8 cellular contexts compared by ENCODE assay signal in genomic region chr6:32970413-32971244, GRCh38. TPM values are rescaled to one million over a fixed set of nuclear protein-coding genes. Genes with fewer than 3 reads are reported as not detected.
DNase-seq lines count a peak whose midpoint lies in the region; ATAC-seq and TF ChIP-seq lines count a peak whose summit lies in the region.

No MANE protein-coding gene starts in this region.

- peak overlapping the region; percentile 99 for H3K27ac Mint-ChIP-seq in central memory CD8-positive, alpha-beta T cell (ENCODE audit: low read depth)

- DNase-seq in NCI-H1417 (lab: John Stamatoyannopoulos, UW) (peak; percentile 74 to 85 (median 80)), NCI-H1417 treated with DMSO at 0.1 percent for 48 hours (lab: John Stamatoyannopoulos, UW) (no peak), NCI-H2196 (lab: John Stamatoyannopoulos, UW; ENCODE audit: unreplicated experiment) (peak; percentile 87), kidney epithelial cell (ENCODE audit: low read depth) (no peak), 8988T (no peak)
- peak in 1 of 2 donors; percentile 40 for DNase-seq in central memory CD8-positive, alpha-beta T cell (ENCODE audit: low spot score in 2 of 2)
- DNase-seq in stimulated activated CD4-positive, alpha-beta T cell treated with anti-CD3 and anti-CD28 coated beads, Interleukin-12 subunit alpha, Interleukin-12 subunit beta, amount 100 ng/mL, for 48 hours (ENCODE audit: low read depth in 2 of 3, low spot score in 1 of 3) = peak; percentile 82 to 88 (median 86)

- H3K36me3 ChIP-seq in kidney epithelial cell (ENCODE audit: control insufficient read depth, insufficient read depth, low read length) = peaks cover 9% of the 10 kb centered on the region

- no peaks in the 10 kb centered on the region for H3K27me3 Mint-ChIP-seq in central memory CD8-positive, alpha-beta T cell

- peak; percentile 18 to 24 for ATAC-seq in activated CD4-positive, CD25-positive, alpha-beta regulatory T cell treated with anti-CD3 and anti-CD28 coated beads, Interleukin-2, amount 50 U/mL, for 24 hours
- no peak for ATAC-seq in central memory CD8-positive, alpha-beta T cell (replicated peaks; ENCODE audit: extremely low read depth, poor library complexity, severe bottlenecking)

- peaks cover 66% of the 10 kb centered on the region for H3K36me3 Mint-ChIP-seq in central memory CD8-positive, alpha-beta T cell (ENCODE audit: insufficient read depth)

- H3K9me3 Mint-ChIP-seq in central memory CD8-positive, alpha-beta T cell = no peaks in the 10 kb centered on the region

- no peak for TF ChIP-seq CTCF in kidney epithelial cell (IDR thresholded peaks at IDR 0.05; ENCODE audit: insufficient read depth, low read length, poor library complexity, severe bottlenecking)

- H3K4me3 ChIP-seq in kidney epithelial cell (ENCODE audit: low read depth, low read length) = peak overlapping the region; percentile 64

- no peaks in the 10 kb centered on the region for H3K27me3 ChIP-seq in kidney epithelial cell (ENCODE audit: control insufficient read depth, insufficient read depth, low read length)

- peaks cover 74% of the 10 kb centered on the region for H3K4me1 Mint-ChIP-seq in central memory CD8-positive, alpha-beta T cell

- H3K4me3 Mint-ChIP-seq in central memory CD8-positive, alpha-beta T cell = peak overlapping the region; percentile 97

RNA-seq across cellular contexts. Expression of gene BRD2, which starts 2.2 kb away (rescaled TPM):
- total RNA-seq in kidney epithelial cell = 191 and 206 TPM in 2 replicates

RNA-seq across cellular contexts. Expression of gene HLA-DMA, which starts 17.7 kb away (rescaled TPM):
- total RNA-seq in kidney epithelial cell = 1.6 and 4.7 TPM in 2 replicates

RNA-seq across cellular contexts. Expression of gene HLA-DMB, which starts 29.8 kb away (rescaled TPM):
- 1.0 and 2.3 TPM in 2 replicates for total RNA-seq in kidney epithelial cell

RNA-seq across cellular contexts. Expression of gene HLA-DOA, which starts 38.8 kb away (rescaled TPM):
- total RNA-seq in kidney epithelial cell = 0.71 and 1.6 TPM in 2 replicates

Comparison
In these comparisons a context has a peak if more than half of its experiments do, and no peak if none do; other contexts are left out.
1. DNase-seq: peak in NCI-H1417 (3 of 3), NCI-H2196 (single experiment) and stimulated activated CD4-positive, alpha-beta T cell treated with anti-CD3 and anti-CD28 coated beads, Interleukin-12 subunit alpha, Interleukin-12 subunit beta, amount 100 ng/mL, for 48 hours (3 of 3); none in NCI-H1417 treated with DMSO at 0.1 percent for 48 hours (single experiment), kidney epithelial cell (single experiment) and 8988T (single experiment).